28 cellular contexts compared by ENCODE assay signal in genomic region chr11:115275045-115275444, GRCh38.
"Had no signal": no experiment of that assay in that cellular context is flagged by ENCODE, and none has a peak within 500 bp of the region (broad histone marks: within the 10 kb centered on the region; RNA-seq: fewer than 3 reads in every experiment).

No MANE protein-coding gene starts in this region.

- H3K4me3 ChIP-seq: esophagus squamous epithelium, gastroesophageal sphincter had no signal

- H3K27ac Mint-ChIP-seq: activated CD4-positive, alpha-beta memory T cell treated with anti-CD3 and anti-CD28 coated beads, Interleukin-2, amount 10 ng/mL, durations not matched to agents 7 days and 5 days; activated CD4-positive, alpha-beta T cell treated with anti-CD3 and anti-CD28 coated beads for 36 hours; activated CD4-positive, alpha-beta T cell treated with anti-CD3 and anti-CD28 coated beads, Interleukin-2, amount 10 ng/mL, durations not matched to agents 24 days and 14 days; activated naive CD8-positive, alpha-beta T cell; activated T-helper 17 cell treated with anti-CD3 and anti-CD28 coated beads, Interleukin-2, amount 50 U/mL, for 72 hours; effector memory CD8-positive, alpha-beta T cell had no signal

- H3K4me1 Mint-ChIP-seq: activated CD4-positive, alpha-beta memory T cell treated with anti-CD3 and anti-CD28 coated beads, Interleukin-2, amount 10 ng/mL, durations not matched to agents 7 days and 5 days; activated CD4-positive, alpha-beta T cell treated with anti-CD3 and anti-CD28 coated beads for 36 hours; activated CD4-positive, alpha-beta T cell treated with anti-CD3 and anti-CD28 coated beads, Interleukin-2, amount 10 ng/mL, durations not matched to agents 24 days and 14 days; activated T-helper 17 cell treated with anti-CD3 and anti-CD28 coated beads, Interleukin-2, amount 50 U/mL, for 72 hours had no signal

- FAIRE-seq: astrocyte, colon, endothelial cell of umbilical vein had no signal

- H3K27me3 ChIP-seq: esophagus squamous epithelium, gastroesophageal sphincter had no signal

- H3K27me3 Mint-ChIP-seq: effector memory CD8-positive, alpha-beta T cell had no signal

- H3K4me1 ChIP-seq: esophagus squamous epithelium, gastroesophageal sphincter had no signal

- H3K27ac ChIP-seq: epithelial cell of prostate, esophagus squamous epithelium, gastroesophageal sphincter had no signal

- H3K36me3 Mint-ChIP-seq: activated naive CD8-positive, alpha-beta T cell had no signal

- ATAC-seq: activated CD4-positive, alpha-beta T cell treated with anti-CD3 and anti-CD28 coated beads for 36 hours; activated T-cell treated with anti-CD3 and anti-CD28 coated beads, Interleukin-2, amount 50 U/mL, for 4 hours; activated T-helper 17 cell treated with anti-CD3 and anti-CD28 coated beads, Interleukin-2, amount 50 U/mL, for 72 hours; effector memory CD8-positive, alpha-beta T cell; gastroesophageal sphincter had no signal

- H3K36me3 ChIP-seq: esophagus squamous epithelium, gastroesophageal sphincter had no signal

- H3K9me3 ChIP-seq: esophagus squamous epithelium, gastroesophageal sphincter had no signal

- DNase-seq: activated CD4-positive, alpha-beta memory T cell treated with anti-CD3 and anti-CD28 coated beads, Interleukin-2, amount 10 ng/mL, durations not matched to agents 7 days and 5 days; activated CD4-positive, alpha-beta T cell treated with anti-CD3 and anti-CD28 coated beads for 36 hours; activated CD4-positive, alpha-beta T cell treated with anti-CD3 and anti-CD28 coated beads, Interleukin-2, amount 10 ng/mL, durations not matched to agents 24 days and 14 days; activated CD4-positive, CD25-positive, alpha-beta regulatory T cell; activated CD4-positive, CD25-positive, alpha-beta regulatory T cell treated with anti-CD3 and anti-CD28 coated beads, Interleukin-2, amount 50 U/mL, for 72 hours; activated effector memory CD4-positive, alpha-beta T cell treated with Interleukin-2 at 50 U/mL for 16 hours; activated gamma-delta T cell treated with Interleukin-2 at 50 U/mL for 16 hours; activated naive CD4-positive, alpha-beta T cell treated with anti-CD3 and anti-CD28 coated beads, Interleukin-2, amount 50 U/mL, for 16 hours; activated naive CD4-positive, alpha-beta T cell treated with Interleukin-2 at 50 U/mL for 16 hours; activated T-cell treated with anti-CD3 and anti-CD28 coated beads, Interleukin-2, amount 50 U/mL, for 4 hours; amniotic stem cell; anterior cingulate cortex; caudate nucleus; cortex of kidney; dermis blood vessel endothelial cell; effector CD4-positive, alpha-beta T cell; effector memory CD8-positive, alpha-beta T cell; esophagus squamous epithelium; foreskin melanocyte; head of caudate nucleus; T-helper 2 cell had no signal

- H3K4me3 Mint-ChIP-seq: activated CD4-positive, alpha-beta memory T cell treated with anti-CD3 and anti-CD28 coated beads, Interleukin-2, amount 10 ng/mL, durations not matched to agents 7 days and 5 days; activated CD4-positive, alpha-beta T cell treated with anti-CD3 and anti-CD28 coated beads for 36 hours; activated CD4-positive, alpha-beta T cell treated with anti-CD3 and anti-CD28 coated beads, Interleukin-2, amount 10 ng/mL, durations not matched to agents 24 days and 14 days; activated naive CD8-positive, alpha-beta T cell; activated T-cell treated with anti-CD3 and anti-CD28 coated beads, Interleukin-2, amount 50 U/mL, for 4 hours; activated T-helper 17 cell treated with anti-CD3 and anti-CD28 coated beads, Interleukin-2, amount 50 U/mL, for 72 hours; effector memory CD8-positive, alpha-beta T cell had no signal

- H3K9me3 Mint-ChIP-seq: activated CD4-positive, alpha-beta memory T cell treated with anti-CD3 and anti-CD28 coated beads, Interleukin-2, amount 10 ng/mL, durations not matched to agents 7 days and 5 days; activated CD4-positive, alpha-beta T cell treated with anti-CD3 and anti-CD28 coated beads, Interleukin-2, amount 10 ng/mL, durations not matched to agents 24 days and 14 days; activated T-cell treated with anti-CD3 and anti-CD28 coated beads, Interleukin-2, amount 50 U/mL, for 4 hours; activated T-helper 17 cell treated with anti-CD3 and anti-CD28 coated beads, Interleukin-2, amount 50 U/mL, for 72 hours had no signal
